20 cellular contexts compared by ENCODE assay signal in the genomic region with DNA sequence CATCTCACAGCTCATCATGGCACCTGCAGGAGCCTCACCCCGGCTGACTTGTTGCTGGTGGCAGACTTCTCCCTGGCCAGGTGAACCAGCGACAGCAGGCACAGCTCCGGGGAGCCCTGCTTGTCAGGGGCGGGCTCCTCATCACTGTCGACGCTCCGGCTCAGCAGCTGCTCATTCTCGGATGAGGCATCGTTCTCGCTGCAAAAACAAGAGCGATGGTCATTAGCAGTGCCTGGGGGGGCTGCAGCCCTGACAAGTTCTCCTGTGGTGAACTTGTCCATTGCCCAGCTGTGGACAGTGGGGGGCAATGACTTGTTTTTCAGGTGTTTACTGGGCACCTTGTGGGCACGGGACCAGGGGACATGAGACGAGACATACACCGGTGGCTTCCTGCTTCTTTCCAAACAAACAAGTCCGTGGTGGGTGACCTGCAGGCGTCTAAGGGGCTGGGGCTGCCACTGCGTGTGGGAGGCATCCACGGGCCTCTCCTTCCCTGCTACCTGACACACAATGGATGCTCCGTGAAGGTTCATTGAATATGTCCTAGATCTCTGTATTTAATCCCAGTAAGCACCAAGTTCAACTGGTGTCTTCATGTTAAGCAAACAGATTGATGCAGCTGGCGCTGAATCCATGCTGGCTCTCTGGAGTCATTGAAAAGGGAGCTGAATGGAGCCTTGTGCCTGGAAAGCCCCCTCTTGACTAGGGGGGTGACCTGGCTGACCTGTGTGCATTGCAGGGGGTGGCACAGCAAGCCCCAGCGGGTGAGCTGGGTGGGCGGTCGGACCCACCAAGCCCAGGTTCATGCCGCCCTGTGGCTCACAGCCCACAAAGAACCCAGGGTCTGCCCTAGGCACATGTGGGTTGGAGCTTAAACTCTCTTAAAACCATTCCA.
A peak's percentile ranks its signal among the peaks of the same experiment; 100 is the strongest.
DNase-seq lines count a peak whose midpoint lies in the region; ATAC-seq and TF ChIP-seq lines count a peak whose summit lies in the region.
"Had no signal": no experiment of that assay in that cellular context is flagged by ENCODE, and none has a peak within 500 bp of the region (broad histone marks: within the 10 kb centered on the region; RNA-seq: fewer than 3 reads in every experiment).

No MANE protein-coding gene starts in this region.

- TF ChIP-seq POLR2A in vagina (IDR thresholded peaks at IDR 0.05), result no peak

- ATAC-seq in Right ventricle myocardium inferior (no peak), GM19328 (IDR thresholded peaks at IDR 0.05; ENCODE audit: unreplicated experiment) (no peak)
- ATAC-seq: GM12878 had no signal

- H3K36me3 ChIP-seq in vagina, result no peaks in the 10 kb centered on the region
- H3K36me3 ChIP-seq: breast epithelium, neutrophil, stomach had no signal

- no peaks in the 10 kb centered on the region for H3K27me3 ChIP-seq in vagina
- H3K27me3 ChIP-seq: breast epithelium, neutrophil, stomach had no signal

- H3K4me1 ChIP-seq in vagina, result no peaks in the 10 kb centered on the region

- intact Hi-C loops in cardiac septum (cut with DNase I) (no loop called here), Right ventricle myocardium inferior (cut with DNase I) (no loop called here), vagina (cut with DNase I) (no loop called here)

- no peak overlapping the region for H3K4me3 ChIP-seq in coronary artery
- no peak overlapping the region for H3K4me3 ChIP-seq in vagina
- H3K4me3 ChIP-seq: breast epithelium, GM12878, stomach had no signal

- H3K27ac ChIP-seq in coronary artery (no peak overlapping the region), vagina (no peak overlapping the region)
- H3K27ac ChIP-seq: breast epithelium, neutrophil, stomach had no signal

- DNase-seq in NCI-H1092 treated with DMSO at 0.1 percent for 48 hours (lab: John Stamatoyannopoulos, UW) (peak; percentile 15), NCI-H1092 (lab: John Stamatoyannopoulos, UW) (no peak), cardiac septum (ENCODE audit: low spot score) (peak; percentile 67), Right ventricle myocardium inferior (ENCODE audit: missing footprints) (no peak), coronary artery (ENCODE audit: low spot score) (peak; percentile 64), vagina (ENCODE audit: extremely low spot score in 2 of 2) (peak; percentile 61 to 86), mesenteric fat pad (ENCODE audit: low spot score) (no peak)
- DNase-seq: activated CD4-positive, alpha-beta T cell treated with anti-CD3 and anti-CD28 coated beads for 48 hours; activated naive CD4-positive, alpha-beta T cell; C1 segment of cervical spinal cord; GF-D8; immature natural killer cell; IMR-90; NCI-H1694; stomach; SW 1271 had no signal

- no peaks in the 10 kb centered on the region for H3K9me3 ChIP-seq in vagina
- H3K9me3 ChIP-seq: breast epithelium, neutrophil, stomach had no signal

- TF ChIP-seq CTCF in coronary artery (IDR thresholded peaks at IDR 0.05), result no peak
- TF ChIP-seq CTCF in vagina (IDR thresholded peaks at IDR 0.05), result no peak

Comparison
In these comparisons a context has a peak if more than half of its experiments do, and no peak if none do; other contexts are left out.
1. DNase-seq: peak in NCI-H1092 treated with DMSO at 0.1 percent for 48 hours (single experiment), cardiac septum (single experiment), coronary artery (single experiment) and vagina (2 of 2); none in NCI-H1092 (single experiment), Right ventricle myocardium inferior (single experiment) and mesenteric fat pad (single experiment).